Comparison of ENCODE assay signal across 15 cellular contexts in genomic region chr5:22319798-22320197, GRCh38.
"Had no signal": no experiment of that assay in that cellular context is flagged by ENCODE, and none has a peak within 500 bp of the region (broad histone marks: within the 10 kb centered on the region; RNA-seq: fewer than 3 reads in every experiment).

No MANE protein-coding gene starts in this region.

- H3K36me3 Mint-ChIP-seq: activated CD8-positive, alpha-beta memory T cell treated with anti-CD3 and anti-CD28 coated beads, Interleukin-2, amount 10 ng/mL, durations not matched to agents 7 days and 5 days; activated naive CD8-positive, alpha-beta T cell had no signal

- H3K27me3 ChIP-seq: brain microvascular endothelial cell, left lung, suprapubic skin, upper lobe of left lung had no signal

- H3K4me3 Mint-ChIP-seq: activated CD8-positive, alpha-beta memory T cell treated with anti-CD3 and anti-CD28 coated beads, Interleukin-2, amount 10 ng/mL, durations not matched to agents 7 days and 5 days; activated naive CD8-positive, alpha-beta T cell; activated T-cell treated with anti-CD3 and anti-CD28 coated beads, Interleukin-2, amount 50 U/mL, for 24 hours; dendritic cell treated with granulocyte-macrophage colony-stimulating factor and Interleukin-4, amounts not matched to agents 40 ng/mL and 50 ng/mL, for 4 days; natural killer cell; T-helper 1 cell treated with Interleukin-12 subunit alpha and Interleukin-12 subunit beta and Interleukin-4 antibody, amounts not matched to agents 30 μg/mL and 1 μg/mL, for 36 hours had no signal

- H3K27ac ChIP-seq: brain microvascular endothelial cell, left lung, suprapubic skin, upper lobe of left lung had no signal

- H3K4me3 ChIP-seq: left lung, suprapubic skin, upper lobe of left lung had no signal

- H3K4me1 Mint-ChIP-seq: activated CD8-positive, alpha-beta memory T cell treated with anti-CD3 and anti-CD28 coated beads, Interleukin-2, amount 10 ng/mL, durations not matched to agents 7 days and 5 days; natural killer cell had no signal

- H3K36me3 ChIP-seq: brain microvascular endothelial cell, left lung, suprapubic skin, upper lobe of left lung had no signal

- DNase-seq: activated CD8-positive, alpha-beta memory T cell treated with anti-CD3 and anti-CD28 coated beads, Interleukin-2, amount 10 ng/mL, durations not matched to agents 7 days and 5 days; activated effector memory CD4-positive, alpha-beta T cell treated with anti-CD3 and anti-CD28 coated beads, Interleukin-2, amount 50 U/mL, for 16 hours; activated T-cell treated with anti-CD3 and anti-CD28 coated beads, Interleukin-2, amount 50 U/mL, for 24 hours; amygdala; brain microvascular endothelial cell; left lung; natural killer cell; stimulated activated CD4-positive, alpha-beta T cell treated with anti-CD3 and anti-CD28 coated beads, Interleukin-12 subunit alpha, Interleukin-12 subunit beta, amount 100 ng/mL, for 4 hours; stimulated activated CD4-positive, alpha-beta T cell treated with anti-CD3 and anti-CD28 coated beads, Interleukin-2, amount 100 ng/mL, for 48 hours; stimulated activated naive CD4-positive, alpha-beta T cell treated with Interleukin-2 at 50 U/mL for 16 hours; upper lobe of left lung had no signal

- H3K27me3 Mint-ChIP-seq: activated CD8-positive, alpha-beta memory T cell treated with anti-CD3 and anti-CD28 coated beads, Interleukin-2, amount 10 ng/mL, durations not matched to agents 7 days and 5 days; activated naive CD8-positive, alpha-beta T cell; activated T-cell treated with anti-CD3 and anti-CD28 coated beads, Interleukin-2, amount 50 U/mL, for 24 hours; dendritic cell treated with granulocyte-macrophage colony-stimulating factor and Interleukin-4, amounts not matched to agents 40 ng/mL and 50 ng/mL, for 4 days had no signal

- ATAC-seq: activated CD8-positive, alpha-beta memory T cell treated with anti-CD3 and anti-CD28 coated beads, Interleukin-2, amount 10 ng/mL, durations not matched to agents 7 days and 5 days; left lung; natural killer cell had no signal

- H3K4me1 ChIP-seq: left lung, suprapubic skin, upper lobe of left lung had no signal

- H3K27ac Mint-ChIP-seq: activated CD8-positive, alpha-beta memory T cell treated with anti-CD3 and anti-CD28 coated beads, Interleukin-2, amount 10 ng/mL, durations not matched to agents 7 days and 5 days; activated naive CD8-positive, alpha-beta T cell; activated T-cell treated with anti-CD3 and anti-CD28 coated beads, Interleukin-2, amount 50 U/mL, for 24 hours; dendritic cell treated with granulocyte-macrophage colony-stimulating factor and Interleukin-4, amounts not matched to agents 40 ng/mL and 50 ng/mL, for 4 days; natural killer cell; T-helper 1 cell treated with Interleukin-12 subunit alpha and Interleukin-12 subunit beta and Interleukin-4 antibody, amounts not matched to agents 30 μg/mL and 1 μg/mL, for 36 hours had no signal
